In genomic region chr14:44309336-44309735, GRCh38 we compare ENCODE assay signal across 29 cellular contexts.
"Had no signal": no experiment of that assay in that cellular context is flagged by ENCODE, and none has a peak within 500 bp of the region (broad histone marks: within the 10 kb centered on the region; RNA-seq: fewer than 3 reads in every experiment).

No MANE protein-coding gene starts in this region.

- H3K27me3 ChIP-seq: dorsolateral prefrontal cortex, gastroesophageal sphincter, heart left ventricle, hepatocyte, left lung, neural progenitor cell, right atrium auricular region, suprapubic skin, transverse colon, upper lobe of right lung, vagina had no signal

- H3K27me3 Mint-ChIP-seq: naive thymus-derived CD4-positive, alpha-beta T cell; progenitor cell of endocrine pancreas; stimulated activated naive CD8-positive, alpha-beta T cell treated with anti-CD3 and anti-CD28 coated beads, Interleukin-15, amount 100 ng/mL, for 72 hours had no signal

- H3K9me3 ChIP-seq: gastroesophageal sphincter, right atrium auricular region, suprapubic skin, transverse colon, upper lobe of right lung, vagina had no signal

- H3K4me1 ChIP-seq: gastroesophageal sphincter, heart left ventricle, left lung, neural progenitor cell, parathyroid adenoma, right atrium auricular region, suprapubic skin, transverse colon, upper lobe of right lung, vagina had no signal

- H3K36me3 ChIP-seq: gastroesophageal sphincter, heart left ventricle, left lung, neural progenitor cell, right atrium auricular region, suprapubic skin, transverse colon, upper lobe of right lung, vagina had no signal

- FAIRE-seq: kidney had no signal

- H3K79me2 ChIP-seq: hepatocyte, parathyroid adenoma had no signal

- H2AFZ ChIP-seq: hepatocyte, neural progenitor cell, parathyroid adenoma had no signal

- H3K27ac ChIP-seq: dorsolateral prefrontal cortex, gastroesophageal sphincter, heart left ventricle, hepatocyte, left lung, neural progenitor cell, parathyroid adenoma, right atrium auricular region, suprapubic skin, transverse colon, upper lobe of right lung, vagina had no signal

- H3K4me3 Mint-ChIP-seq: naive thymus-derived CD4-positive, alpha-beta T cell; nephron; neural progenitor cell; stimulated activated naive CD8-positive, alpha-beta T cell treated with anti-CD3 and anti-CD28 coated beads, Interleukin-15, amount 100 ng/mL, for 72 hours had no signal

- H3K36me3 Mint-ChIP-seq: naive thymus-derived CD4-positive, alpha-beta T cell; neural progenitor cell had no signal

- DNase-seq: dorsolateral prefrontal cortex; effector CD4-positive, alpha-beta T cell; foreskin fibroblast; heart left ventricle; kidney; left cardiac atrium; left lung; mesendoderm; midbrain; naive thymus-derived CD4-positive, alpha-beta T cell; stimulated activated CD4-positive, alpha-beta T cell treated with anti-CD3 and anti-CD28 coated beads, Interleukin-12 subunit alpha, Interleukin-12 subunit beta, amount 100 ng/mL, for 4 hours; stimulated activated CD4-positive, alpha-beta T cell treated with anti-CD3 and anti-CD28 coated beads, Interleukin-1b, Interleukin-23, amount 100 ng/mL, for 48 hours; stimulated activated CD4-positive, alpha-beta T cell treated with anti-CD3 and anti-CD28 coated beads, Interleukin-4, amount 100 ng/mL, for 1 hour; stimulated activated CD8-positive, alpha-beta memory T cell treated with anti-CD3 and anti-CD28 coated beads, Interleukin-4, amount 100 ng/mL, for 48 hours; stimulated activated naive CD4-positive, alpha-beta T cell; stimulated activated naive CD8-positive, alpha-beta T cell treated with anti-CD3 and anti-CD28 coated beads, Interleukin-15, amount 100 ng/mL, for 72 hours; transverse colon; upper lobe of right lung had no signal

- ATAC-seq: gastroesophageal sphincter; heart left ventricle; left cardiac atrium; left lung; naive thymus-derived CD4-positive, alpha-beta T cell; sciatic nerve; stimulated activated naive CD8-positive, alpha-beta T cell treated with anti-CD3 and anti-CD28 coated beads, Interleukin-15, amount 100 ng/mL, for 72 hours; upper lobe of right lung had no signal

- H3K4me3 ChIP-seq: dorsolateral prefrontal cortex, gastroesophageal sphincter, heart left ventricle, hepatocyte, left lung, neural progenitor cell, right atrium auricular region, smooth muscle cell, suprapubic skin, transverse colon, upper lobe of right lung, vagina had no signal

- H3K9ac ChIP-seq: neural progenitor cell, parathyroid adenoma had no signal

- H3K4me2 ChIP-seq: hepatocyte, neural progenitor cell, smooth muscle cell had no signal

- H3K27ac Mint-ChIP-seq: naive thymus-derived CD4-positive, alpha-beta T cell; nephron; neural progenitor cell; progenitor cell of endocrine pancreas; stimulated activated naive CD8-positive, alpha-beta T cell treated with anti-CD3 and anti-CD28 coated beads, Interleukin-15, amount 100 ng/mL, for 72 hours had no signal

- H3K4me1 Mint-ChIP-seq: naive thymus-derived CD4-positive, alpha-beta T cell; nephron; neural progenitor cell; stimulated activated naive CD8-positive, alpha-beta T cell treated with anti-CD3 and anti-CD28 coated beads, Interleukin-15, amount 100 ng/mL, for 72 hours had no signal
